In the genomic region with DNA sequence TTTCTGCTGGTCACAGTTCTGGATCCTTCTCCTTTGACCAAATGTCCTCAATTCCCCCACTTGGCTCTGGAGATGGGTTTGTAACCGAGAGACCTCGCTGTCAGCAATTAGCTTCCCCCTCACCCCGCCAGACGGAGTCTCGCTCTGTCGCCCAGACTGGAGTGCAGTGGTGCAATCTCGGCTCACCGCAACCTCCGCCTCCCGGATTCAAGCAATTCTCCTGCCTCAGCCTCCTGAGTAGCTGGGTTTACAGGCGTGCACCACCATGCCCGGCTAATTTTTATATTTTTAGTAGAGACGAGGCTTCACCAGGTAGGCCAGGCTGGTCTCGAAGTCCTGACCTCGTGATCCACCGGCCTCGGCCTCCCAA, we compare ENCODE assay signal across 8 cellular contexts. TPM values are rescaled to one million over a fixed set of nuclear protein-coding genes. Genes with fewer than 3 reads are reported as not detected.
DNase-seq lines count a peak whose midpoint lies in the region; ATAC-seq and TF ChIP-seq lines count a peak whose summit lies in the region.
"Not testable (repeated sequence)": the region's sequence is repeated elsewhere in the genome, so short reads cannot be mapped to it uniquely, and the experiment has no call there.

No MANE protein-coding gene starts in this region.

- not testable (repeated sequence) for TF ChIP-seq CTCF in OCI-LY1 (IDR thresholded peaks at IDR 0.05; ENCODE audit: low read length); cardiac muscle cell (IDR thresholded peaks at IDR 0.05; ENCODE audit: low read depth, low read length)

- peak overlapping the region; percentile 61 for H3K9ac ChIP-seq in OCI-LY1 (ENCODE audit: low read length)
- peak overlapping the region; percentile 68 for H3K9ac ChIP-seq in mucosa of stomach (ENCODE audit: low read length)
- H3K9ac ChIP-seq in skeletal muscle tissue (ENCODE audit: low read depth in 1 of 3, low read length in 3 of 3): peak overlapping the region; percentile 82 to 93 (median 84)

- not testable (repeated sequence) for H3K27me3 Mint-ChIP-seq in activated CD8-positive, alpha-beta memory T cell treated with anti-CD3 and anti-CD28 coated beads, Interleukin-2, amount 10 ng/mL, durations not matched to agents 7 days and 5 days; central memory CD8-positive, alpha-beta T cell

- H4K20me1 ChIP-seq in OCI-LY1 (ENCODE audit: insufficient read depth, low read length): not testable (repeated sequence)

- H3K36me3 Mint-ChIP-seq in activated CD8-positive, alpha-beta memory T cell treated with anti-CD3 and anti-CD28 coated beads, Interleukin-2, amount 10 ng/mL, durations not matched to agents 7 days and 5 days; central memory CD8-positive, alpha-beta T cell (ENCODE audit: insufficient read depth): not testable (repeated sequence)

- H3K4me3 Mint-ChIP-seq in activated CD8-positive, alpha-beta memory T cell treated with anti-CD3 and anti-CD28 coated beads, Interleukin-2, amount 10 ng/mL, durations not matched to agents 7 days and 5 days: peak overlapping the region; percentile 87
- H3K4me3 Mint-ChIP-seq in central memory CD8-positive, alpha-beta T cell: peak overlapping the region; percentile 88

- not testable (repeated sequence) for H3K27me3 ChIP-seq in ACC112 (ENCODE audit: insufficient read depth, low read length); H7 (ENCODE audit: control insufficient read depth, insufficient read depth, low read length); OCI-LY1 (ENCODE audit: insufficient read depth, low read length); cardiac muscle cell; mucosa of stomach (ENCODE audit: control insufficient read depth, insufficient read depth, low read length); skeletal muscle tissue (ENCODE audit: control insufficient read depth in 3 of 3, insufficient read depth in 3 of 3, low read length in 3 of 3)

- not testable (repeated sequence) for H3K36me3 ChIP-seq in ACC112 (ENCODE audit: insufficient read depth, low read length); H7 (replicated peaks; ENCODE audit: control insufficient read depth, insufficient read depth, low read length); OCI-LY1 (ENCODE audit: insufficient read depth, low read length); cardiac muscle cell; mucosa of stomach (ENCODE audit: control insufficient read depth, insufficient read depth, low read length); skeletal muscle tissue (ENCODE audit: control insufficient read depth in 3 of 3, insufficient read depth in 3 of 3, low read length in 3 of 3)

- CTCF ChIA-PET in activated CD8-positive, alpha-beta memory T cell treated with anti-CD3 and anti-CD28 coated beads, Interleukin-2, amount 10 ng/mL, durations not matched to agents 7 days and 5 days (lab: Charles Lee): interaction anchor here (0.6 to 2.5 kb wide), 16 partner anchors 9 to 383 kb away, joined by 3 to 17 read pairs (median 7); no protein-coding TSS in a partner anchor

- peaks cover 16% of the 10 kb centered on the region for H3K4me1 Mint-ChIP-seq in activated CD8-positive, alpha-beta memory T cell treated with anti-CD3 and anti-CD28 coated beads, Interleukin-2, amount 10 ng/mL, durations not matched to agents 7 days and 5 days
- peaks cover 12% of the 10 kb centered on the region for H3K4me1 Mint-ChIP-seq in central memory CD8-positive, alpha-beta T cell

- peak overlapping the region; percentile 95 for H3K27ac Mint-ChIP-seq in activated CD8-positive, alpha-beta memory T cell treated with anti-CD3 and anti-CD28 coated beads, Interleukin-2, amount 10 ng/mL, durations not matched to agents 7 days and 5 days
- peak overlapping the region; percentile 93 for H3K27ac Mint-ChIP-seq in central memory CD8-positive, alpha-beta T cell (ENCODE audit: low read depth)

- H3F3A ChIP-seq in OCI-LY1 (ENCODE audit: insufficient read depth, low read length): not testable (repeated sequence)

- DNase-seq in H7; activated CD8-positive, alpha-beta memory T cell treated with anti-CD3 and anti-CD28 coated beads, Interleukin-2, amount 10 ng/mL, durations not matched to agents 7 days and 5 days; central memory CD8-positive, alpha-beta T cell (ENCODE audit: low spot score in 2 of 2); cardiac muscle cell (ENCODE audit: low read depth in 1 of 2, low spot score in 1 of 2): not testable (repeated sequence)

- H2AFZ ChIP-seq in ACC112 (ENCODE audit: low read length, unreplicated experiment): peak overlapping the region; percentile 87
- H2AFZ ChIP-seq in OCI-LY1 (ENCODE audit: low read length): not testable (repeated sequence)

- peak overlapping the region; percentile 93 for H3K4me3 ChIP-seq in ACC112 (ENCODE audit: low read depth, low read length)
- peak overlapping the region; percentile 93 for H3K4me3 ChIP-seq in H7 (ENCODE audit: insufficient read depth, low read depth, low read length)
- peak overlapping the region; percentile 63 for H3K4me3 ChIP-seq in OCI-LY1 (ENCODE audit: low read depth, low read length, poor library complexity, severe bottlenecking)
- H3K4me3 ChIP-seq in cardiac muscle cell: peak overlapping the region; percentile 42
- peak overlapping the region; percentile 76 for H3K4me3 ChIP-seq in mucosa of stomach (ENCODE audit: low read length)
- H3K4me3 ChIP-seq in skeletal muscle tissue (ENCODE audit: low read length in 3 of 3): peak overlapping the region; percentile 74 to 97 (median 93)

- not testable (repeated sequence) for ATAC-seq in activated CD8-positive, alpha-beta memory T cell treated with anti-CD3 and anti-CD28 coated beads, Interleukin-2, amount 10 ng/mL, durations not matched to agents 7 days and 5 days; central memory CD8-positive, alpha-beta T cell (replicated peaks; ENCODE audit: extremely low read depth, poor library complexity, severe bottlenecking)

- H3K9me2 ChIP-seq in OCI-LY1 (ENCODE audit: low read depth, low read length): not testable (repeated sequence)

- H3K27ac ChIP-seq in ACC112 (ENCODE audit: low read depth, low read length) (peak overlapping the region; percentile 72; the same call in 1 of the 2 replicates), OCI-LY1 (ENCODE audit: low read depth, low read length, poor library complexity, severe bottlenecking) (peak overlapping the region; percentile 61), cardiac muscle cell (peak overlapping the region; percentile 88), skeletal muscle tissue (ENCODE audit: low read depth, low read length) (peak overlapping the region; percentile 77)

- H3K4me2 ChIP-seq in OCI-LY1 (ENCODE audit: low read length): peak overlapping the region; percentile 71

- H3K79me2 ChIP-seq in ACC112 (ENCODE audit: control insufficient read depth, insufficient read depth, low read length, unreplicated experiment); OCI-LY1 (ENCODE audit: insufficient read depth, low read length): not testable (repeated sequence)

- H3K9me3 ChIP-seq in OCI-LY1 (ENCODE audit: low read length); cardiac muscle cell (ENCODE audit: low read depth); mucosa of stomach (ENCODE audit: control insufficient read depth, low read length); skeletal muscle tissue (ENCODE audit: control insufficient read depth in 3 of 3, low read length in 3 of 3): not testable (repeated sequence)

- not testable (repeated sequence) for H3K4me1 ChIP-seq in ACC112 (ENCODE audit: control insufficient read depth, insufficient read depth, low read length, unreplicated experiment); cardiac muscle cell (ENCODE audit: low read depth); mucosa of stomach (ENCODE audit: control insufficient read depth, insufficient read depth, low read length); skeletal muscle tissue (ENCODE audit: control insufficient read depth in 3 of 3, insufficient read depth in 3 of 3, low read length in 3 of 3)
- peaks cover 19% of the 10 kb centered on the region for H3K4me1 ChIP-seq in OCI-LY1 (ENCODE audit: insufficient read depth, low read length, severe bottlenecking)

- H3K9me3 Mint-ChIP-seq in activated CD8-positive, alpha-beta memory T cell treated with anti-CD3 and anti-CD28 coated beads, Interleukin-2, amount 10 ng/mL, durations not matched to agents 7 days and 5 days (ENCODE audit: low read depth); central memory CD8-positive, alpha-beta T cell: not testable (repeated sequence)

RNA-seq across cellular contexts. Expression of gene PRRC2B, which starts 21.3 kb away (rescaled TPM):
- 77.4 and 102 TPM in 2 replicates for total RNA-seq in H7 (2014; rRNA removed; shearing (Covaris generic))
- 100 to 1,000 TPM; 242 to 293 TPM for total RNA-seq in activated CD8-positive, alpha-beta memory T cell treated with anti-CD3 and anti-CD28 coated beads, Interleukin-2, amount 10 ng/mL, durations not matched to agents 7 days and 5 days
- total RNA-seq in cardiac muscle cell (166 and 259 TPM in 2 replicates), skeletal muscle tissue (68.4 TPM)
- 71.1 and 112 TPM in 2 replicates for polyA plus RNA-seq in cardiac muscle cell

Comparison
In these comparisons a context has a peak if more than half of its experiments do, and no peak if none do; other contexts are left out.
1. H3K4me3 ChIP-seq: peak in every context shown above with its lines; median percentile 93 in ACC112; 93 in H7; 93 in skeletal muscle tissue; 76 in mucosa of stomach; 63 in OCI-LY1; 42 in cardiac muscle cell.